ENCODE assay signal across 8 cellular contexts in the genomic region with DNA sequence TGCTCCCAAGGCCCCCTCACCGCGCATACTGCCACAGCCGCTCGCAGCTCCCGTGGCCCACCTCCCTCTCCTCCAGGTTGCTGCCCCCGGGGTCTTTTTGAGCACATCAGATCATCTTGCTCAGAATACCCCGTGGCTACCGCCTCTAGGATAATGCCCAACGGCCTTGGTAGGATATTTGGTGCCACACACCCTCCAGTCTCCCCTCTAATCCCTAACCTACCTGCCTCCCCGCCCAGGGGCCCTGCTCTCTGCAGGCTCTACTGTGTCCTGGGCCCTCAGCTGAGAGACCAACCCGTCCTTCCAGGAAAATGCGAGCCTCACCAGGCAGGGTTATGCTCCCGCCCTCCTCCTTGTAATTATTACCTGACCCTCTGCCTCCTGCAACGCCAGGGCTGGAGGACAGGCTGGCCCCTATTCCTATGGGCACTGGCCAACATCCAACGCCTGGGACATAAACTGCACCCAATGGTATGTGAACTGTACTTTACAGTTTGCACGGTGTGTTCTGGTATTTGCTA. TPM values are rescaled to one million over a fixed set of nuclear protein-coding genes. Genes with fewer than 3 reads are reported as not detected.
A peak's percentile ranks its signal among the peaks of the same experiment; 100 is the strongest.
DNase-seq lines count a peak whose midpoint lies in the region; ATAC-seq and TF ChIP-seq lines count a peak whose summit lies in the region.

No MANE protein-coding gene starts in this region.

- WGBS in endodermal cell (ENCODE audit: insufficient coverage in 1 of 2, insufficient read length in 1 of 2), 2 experiments = 78 to 81% methylated on average over 11 to 16 of the region's 16 CpGs
- WGBS in ovary, 3 donors = 71 to 77% (median 76%) methylated on average over 16 of the region's 16 CpGs

- H3K9me3 ChIP-seq in Caco-2 = no peaks in the 10 kb centered on the region
- H3K9me3 ChIP-seq in OCI-LY7 (ENCODE audit: low read length) = no peaks in the 10 kb centered on the region
- no peaks in the 10 kb centered on the region for H3K9me3 ChIP-seq in endodermal cell (ENCODE audit: control insufficient read depth, low read length)
- H3K9me3 ChIP-seq in ovary = no peaks in the 10 kb centered on the region

- H3K9ac ChIP-seq in endodermal cell (ENCODE audit: extremely low read depth, low read length, poor library complexity, severe bottlenecking) = no peak overlapping the region

- ATAC-seq in GM19467 (IDR thresholded peaks at IDR 0.05; ENCODE audit: unreplicated experiment) = no peak

- peaks cover 17% of the 10 kb centered on the region for H3K4me1 ChIP-seq in Caco-2
- H3K4me1 ChIP-seq in OCI-LY7 (ENCODE audit: insufficient read depth, low read length, poor library complexity, severe bottlenecking) = peaks cover 17% of the 10 kb centered on the region
- H3K4me1 ChIP-seq in endodermal cell (ENCODE audit: control insufficient read depth, insufficient read depth, low read length) = peaks cover 5% of the 10 kb centered on the region
- H3K4me1 ChIP-seq in ovary (ENCODE audit: insufficient read depth) = peaks cover 4% of the 10 kb centered on the region

- TF ChIP-seq EP300 in ovary (IDR thresholded peaks at IDR 0.05) = no peak

- POLR2A ChIA-PET in Caco-2 (lab: Charles Lee) = no interaction called here
- POLR2A ChIA-PET in OCI-LY7 (lab: Charles Lee) = interaction anchor here (0.9 to 1.0 kb wide), 2 partner anchors 21 to 68 kb away, joined by 3 to 4 read pairs; no protein-coding TSS in a partner anchor

- H3K27ac ChIP-seq in OCI-LY7 (ENCODE audit: low read depth, low read length, poor library complexity, severe bottlenecking) = no peak overlapping the region
- no peak overlapping the region for H3K27ac ChIP-seq in endodermal cell (ENCODE audit: low read depth, low read length)
- no peak overlapping the region for H3K27ac ChIP-seq in ovary

- peaks cover 6% of the 10 kb centered on the region for H3K36me3 Mint-ChIP-seq in Caco-2 (ENCODE audit: insufficient read depth, unreplicated experiment)
- H3K36me3 Mint-ChIP-seq in endodermal cell (ENCODE audit: low read depth) = no peaks in the 10 kb centered on the region

- BruUV-seq in Caco-2 (replicated peaks; lab: Mats Ljungman, UMichigan) (no TSS peak), OCI-LY7 (replicated peaks; lab: Mats Ljungman, UMichigan) (no TSS peak)

- H2AFZ ChIP-seq in OCI-LY7 (ENCODE audit: low read length) = no peak overlapping the region

- DNase-seq in Caco-2 (peak in 1 of 2 experiments; percentile 27), OCI-LY7 (ENCODE audit: low spot score) (no peak), endodermal cell (peak; percentile 60), ovary (peak in 3 of 5 donors; percentile 16 to 50 (median 35)), medulla oblongata (ENCODE audit: extremely low spot score) (no peak), COLO668 (lab: John Stamatoyannopoulos, UW; ENCODE audit: unreplicated experiment) (no peak), NOMO-1 treated with dmso at 0.1 percent for 144 hours (lab: John Stamatoyannopoulos, UW; ENCODE audit: unreplicated experiment) (no peak)

- no peaks in the 10 kb centered on the region for H3K36me3 ChIP-seq in Caco-2 (ENCODE audit: control insufficient read depth, insufficient read depth, low read length)
- peaks cover 20% of the 10 kb centered on the region for H3K36me3 ChIP-seq in OCI-LY7 (ENCODE audit: insufficient read depth, low read length)
- H3K36me3 ChIP-seq in endodermal cell (ENCODE audit: control insufficient read depth, insufficient read depth, low read length) = no peaks in the 10 kb centered on the region
- no peaks in the 10 kb centered on the region for H3K36me3 ChIP-seq in ovary

- H3K4me3 Mint-ChIP-seq in Caco-2 (ENCODE audit: unreplicated experiment) (peak overlapping the region; percentile 89), endodermal cell (peak overlapping the region; percentile 69)

- H3K4me1 Mint-ChIP-seq in Caco-2 (ENCODE audit: low read depth, unreplicated experiment) (peaks cover 16% of the 10 kb centered on the region), endodermal cell (peaks cover 27% of the 10 kb centered on the region)

- H3K27me3 Mint-ChIP-seq in Caco-2 (ENCODE audit: insufficient read depth, unreplicated experiment) = peaks cover 2% of the 10 kb centered on the region
- peaks cover 33% of the 10 kb centered on the region for H3K27me3 Mint-ChIP-seq in endodermal cell (ENCODE audit: insufficient read depth)

- H4K20me1 ChIP-seq in OCI-LY7 (ENCODE audit: insufficient read depth, low read length) = peaks cover 6% of the 10 kb centered on the region

- no peaks in the 10 kb centered on the region for H3K27me3 ChIP-seq in Caco-2 (replicated peaks; ENCODE audit: control insufficient read depth, insufficient read depth, low read length)
- H3K27me3 ChIP-seq in endodermal cell (ENCODE audit: control insufficient read depth, insufficient read depth, low read length, poor library complexity, severe bottlenecking) = peaks cover 32% of the 10 kb centered on the region
- no peaks in the 10 kb centered on the region for H3K27me3 ChIP-seq in ovary

- TF ChIP-seq CTCF in Caco-2 (IDR thresholded peaks at IDR 0.05; ENCODE audit: insufficient read depth in 1 of 2, low read depth in 1 of 2, low read length in 1 of 2, severe bottlenecking in 1 of 2, unreplicated experiment in 1 of 2) = no peak
- TF ChIP-seq CTCF in OCI-LY7 (conservative IDR thresholded peaks at IDR 0.05; ENCODE audit: low read length) = no peak
- TF ChIP-seq CTCF in endodermal cell (conservative IDR thresholded peaks at IDR 0.05) = no peak
- no peak for TF ChIP-seq CTCF in ovary (IDR thresholded peaks at IDR 0.05)

- peak overlapping the region; percentile 26 for H3K27ac Mint-ChIP-seq in Caco-2 (ENCODE audit: unreplicated experiment)
- H3K27ac Mint-ChIP-seq in endodermal cell = no peak overlapping the region

- H3K9me2 ChIP-seq in OCI-LY7 (ENCODE audit: insufficient read depth, low read length) = no peaks in the 10 kb centered on the region

- intact Hi-C loops in Caco-2 (cut with micrococcal nuclease; ENCODE audit: unreplicated experiment) = loop anchor here (1.0 to 10.0 kb wide), 4 partner anchors 8 to 353 kb away; no protein-coding TSS in a partner anchor
- intact Hi-C loops in OCI-LY7 (cut with micrococcal nuclease; ENCODE audit: unreplicated experiment) = no loop called here
- intact Hi-C loops in ovary (cut with DNase I) = loop anchor here in 2 of 4 donors (5.0 to 10.0 kb wide), 3 partner anchors 51 to 283 kb away; no protein-coding TSS in a partner anchor

- H3K9me3 Mint-ChIP-seq in Caco-2 (ENCODE audit: unreplicated experiment) (no peaks in the 10 kb centered on the region), endodermal cell (no peaks in the 10 kb centered on the region)

- H3K4me3 ChIP-seq in Caco-2 (ENCODE audit: low read depth, low read length) = peak overlapping the region; percentile 86
- H3K4me3 ChIP-seq in OCI-LY7 (ENCODE audit: low read depth, low read length, poor library complexity, severe bottlenecking) = peak overlapping the region; percentile 67
- H3K4me3 ChIP-seq in endodermal cell (ENCODE audit: low read length) = no peak overlapping the region
- no peak overlapping the region for H3K4me3 ChIP-seq in ovary

- H3K4me2 ChIP-seq in OCI-LY7 (ENCODE audit: low read length) = peak overlapping the region; percentile 91

- peaks cover 28% of the 10 kb centered on the region for H3K79me2 ChIP-seq in OCI-LY7 (ENCODE audit: insufficient read depth, low read depth, low read length)

- CTCF ChIA-PET in Caco-2 (lab: Charles Lee) (interaction anchor here (1.0 to 1.9 kb wide), 2 partner anchors 8 to 284 kb away, joined by 3 to 9 read pairs; no protein-coding TSS in a partner anchor), OCI-LY7 (lab: Charles Lee; ENCODE audit: unreplicated experiment) (no interaction called here)

- no peak for TF ChIP-seq POLR2A in ovary (IDR thresholded peaks at IDR 0.05)

RNA-seq across cellular contexts. Expression of a gene that starts 1.5 kb away (rescaled TPM):
- total RNA-seq in Caco-2 (2022) (26.4 and 28.3 TPM in 2 replicates), OCI-LY7 (2022) (159 and 170 TPM in 2 replicates), endodermal cell (10 to 100 TPM; 15.0 to 26.0 TPM), ovary (1 to 10 TPM; 4.5 to 9.6 (median 7.3) TPM)
- 82.8 and 96.8 TPM in 2 replicates for total RNA-seq in OCI-LY7 (2014; rRNA removed; shearing (Covaris generic))
- 31.7 TPM for polyA plus RNA-seq in endodermal cell (2013, experiment 1 of 2)
- 26.8 TPM for polyA plus RNA-seq in endodermal cell (2013, experiment 2 of 2)
- polyA plus RNA-seq in ovary = 1 to 10 TPM; 2.2 to 6.5 TPM

Comparison
In these comparisons a context has a peak if more than half of its experiments do, and no peak if none do; other contexts are left out.
1. DNase-seq: peak in endodermal cell (single experiment) and ovary (3 of 5); none in OCI-LY7 (single experiment), medulla oblongata (single experiment), COLO668 (single experiment) and NOMO-1 treated with dmso at 0.1 percent for 144 hours (single experiment).
2. H3K4me3 ChIP-seq: peak in Caco-2 (single experiment) and OCI-LY7 (single experiment); none in endodermal cell (single experiment) and ovary (single experiment).